ENCODE assay signal across 24 cellular contexts in the genomic region with DNA sequence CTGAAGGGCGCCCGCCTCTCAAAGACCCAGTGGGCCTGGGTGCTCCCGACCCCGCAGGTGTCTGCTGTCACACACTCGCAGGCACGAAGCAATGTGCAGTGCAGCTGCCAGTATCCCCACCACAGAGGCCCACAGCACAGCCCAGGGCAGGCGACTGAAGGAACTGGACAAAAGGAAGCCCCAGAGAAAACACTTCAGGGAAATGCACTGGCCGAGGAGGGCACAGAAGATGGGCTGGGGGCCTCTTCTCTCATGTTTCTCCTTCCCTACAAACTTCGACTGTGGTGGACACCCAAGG. TPM values are rescaled to one million over a fixed set of nuclear protein-coding genes. Genes with fewer than 3 reads are reported as not detected.
DNase-seq lines count a peak whose midpoint lies in the region; ATAC-seq, FAIRE-seq and TF ChIP-seq lines count a peak whose summit lies in the region.
"Had no signal": no experiment of that assay in that cellular context is flagged by ENCODE, and none has a peak within 500 bp of the region (broad histone marks: within the 10 kb centered on the region; RNA-seq: fewer than 3 reads in every experiment).

No MANE protein-coding gene starts in this region.

- peaks cover 8% of the 10 kb centered on the region for H3K4me1 Mint-ChIP-seq in activated naive CD4-positive, alpha-beta T cell treated with anti-CD3 and anti-CD28 coated beads for 36 hours (ENCODE audit: low read depth)
- H3K4me1 Mint-ChIP-seq in activated naive CD4-positive, alpha-beta T cell treated with anti-CD3 and anti-CD28 coated beads, Interleukin-2, amount 10 ng/mL, durations not matched to agents 7 days and 5 days, result no peaks in the 10 kb centered on the region
- H3K4me1 Mint-ChIP-seq in progenitor cell of endocrine pancreas (ENCODE audit: low read depth) (no peaks in the 10 kb centered on the region), chondrocyte (ENCODE audit: low read depth) (no peaks in the 10 kb centered on the region)
- peaks cover 2% of the 10 kb centered on the region for H3K4me1 Mint-ChIP-seq in CD8-positive, alpha-beta T cell (ENCODE audit: low read depth)
- H3K4me1 Mint-ChIP-seq: CD14-positive monocyte had no signal

- FAIRE-seq in kidney (lab: Jason Lieb, UNC), result no peak
- FAIRE-seq: A204.1, H54 had no signal

- no peak for DNase-seq in activated naive CD4-positive, alpha-beta T cell treated with anti-CD3 and anti-CD28 coated beads for 36 hours
- no peak for DNase-seq in activated naive CD4-positive, alpha-beta T cell treated with anti-CD3 and anti-CD28 coated beads, Interleukin-2, amount 10 ng/mL, durations not matched to agents 7 days and 5 days
- peak; percentile 23 for DNase-seq in GM20000 (ENCODE audit: low spot score)
- DNase-seq in kidney, result peak; percentile 56
- no peak for DNase-seq in progenitor cell of endocrine pancreas (ENCODE audit: low spot score, unreplicated experiment)
- no peak for DNase-seq in SKM-1 treated with dmso at 0.1 percent for 144 hours (lab: John Stamatoyannopoulos, UW; ENCODE audit: unreplicated experiment)
- no peak for DNase-seq in chondrocyte (ENCODE audit: low spot score)
- DNase-seq in CD8-positive, alpha-beta T cell, result no peak
- DNase-seq: AML-193; BE2C; Calu3; CD4-positive, alpha-beta T cell; COR-L47; DMS53; DMS79 treated with DMSO at 0.1 percent for 48 hours; GF-D8; GOT3; HFFc6 had no signal

- H3K4me1 ChIP-seq in kidney (ENCODE audit: control insufficient read depth in 1 of 2, insufficient read depth in 1 of 2, low read depth in 1 of 2, low read length in 2 of 2), result peaks cover 3 to 11% of the 10 kb centered on the region in 2 donors
- H3K4me1 ChIP-seq in CD8-positive, alpha-beta T cell (ENCODE audit: insufficient read depth, low read length), result peaks cover under 1% of the 10 kb centered on the region
- H3K4me1 ChIP-seq: BE2C, HAP-1 had no signal

- H3K9me3 Mint-ChIP-seq in activated naive CD4-positive, alpha-beta T cell treated with anti-CD3 and anti-CD28 coated beads for 36 hours, result no peaks in the 10 kb centered on the region
- no peaks in the 10 kb centered on the region for H3K9me3 Mint-ChIP-seq in activated naive CD4-positive, alpha-beta T cell treated with anti-CD3 and anti-CD28 coated beads, Interleukin-2, amount 10 ng/mL, durations not matched to agents 7 days and 5 days
- no peaks in the 10 kb centered on the region for H3K9me3 Mint-ChIP-seq in progenitor cell of endocrine pancreas (ENCODE audit: low read depth)
- H3K9me3 Mint-ChIP-seq in chondrocyte (ENCODE audit: low read depth), result no peaks in the 10 kb centered on the region
- H3K9me3 Mint-ChIP-seq in CD8-positive, alpha-beta T cell, result no peaks in the 10 kb centered on the region
- H3K9me3 Mint-ChIP-seq: CD4-positive, alpha-beta T cell; HFFc6 had no signal

- peaks cover 29% of the 10 kb centered on the region for H3K36me3 Mint-ChIP-seq in activated naive CD4-positive, alpha-beta T cell treated with anti-CD3 and anti-CD28 coated beads for 36 hours (ENCODE audit: low read depth)
- H3K36me3 Mint-ChIP-seq in activated naive CD4-positive, alpha-beta T cell treated with anti-CD3 and anti-CD28 coated beads, Interleukin-2, amount 10 ng/mL, durations not matched to agents 7 days and 5 days, result peaks cover 41% of the 10 kb centered on the region
- H3K36me3 Mint-ChIP-seq in progenitor cell of endocrine pancreas (ENCODE audit: insufficient read depth) (peaks cover 17% of the 10 kb centered on the region), chondrocyte (ENCODE audit: low read depth) (peaks cover 22% of the 10 kb centered on the region)
- H3K36me3 Mint-ChIP-seq in CD8-positive, alpha-beta T cell, result peaks cover 86% of the 10 kb centered on the region

- no peaks in the 10 kb centered on the region for H3K27me3 ChIP-seq in CD8-positive, alpha-beta T cell (ENCODE audit: insufficient read depth, low read length)
- H3K27me3 ChIP-seq: BE2C; BLaER1 treated with 17β-estradiol and CSF1 and Interleukin-3, amounts not matched to agents 10 nM and 100 nM had no signal

- H3K27ac Mint-ChIP-seq in activated naive CD4-positive, alpha-beta T cell treated with anti-CD3 and anti-CD28 coated beads for 36 hours, result peak overlapping the region; percentile 41
- H3K27ac Mint-ChIP-seq in activated naive CD4-positive, alpha-beta T cell treated with anti-CD3 and anti-CD28 coated beads, Interleukin-2, amount 10 ng/mL, durations not matched to agents 7 days and 5 days, result no peak overlapping the region
- H3K27ac Mint-ChIP-seq in progenitor cell of endocrine pancreas (peak overlapping the region; percentile 29), chondrocyte (ENCODE audit: unreplicated experiment) (no peak overlapping the region)
- no peak overlapping the region for H3K27ac Mint-ChIP-seq in CD8-positive, alpha-beta T cell
- H3K27ac Mint-ChIP-seq: CD4-positive, alpha-beta T cell; HFFc6 had no signal

- no peaks in the 10 kb centered on the region for H3K9me3 ChIP-seq in kidney (ENCODE audit: control insufficient read depth in 1 of 2, low read length in 2 of 2)
- no peaks in the 10 kb centered on the region for H3K9me3 ChIP-seq in CD8-positive, alpha-beta T cell (ENCODE audit: low read length)
- H3K9me3 ChIP-seq: BE2C, HAP-1 had no signal

- ATAC-seq in CD8-positive, alpha-beta T cell, result no peak

- no peak overlapping the region for H3K4me3 Mint-ChIP-seq in activated naive CD4-positive, alpha-beta T cell treated with anti-CD3 and anti-CD28 coated beads for 36 hours
- no peak overlapping the region for H3K4me3 Mint-ChIP-seq in activated naive CD4-positive, alpha-beta T cell treated with anti-CD3 and anti-CD28 coated beads, Interleukin-2, amount 10 ng/mL, durations not matched to agents 7 days and 5 days
- H3K4me3 Mint-ChIP-seq in progenitor cell of endocrine pancreas (ENCODE audit: low read depth), result no peak overlapping the region
- no peak overlapping the region for H3K4me3 Mint-ChIP-seq in chondrocyte (ENCODE audit: unreplicated experiment)
- no peak overlapping the region for H3K4me3 Mint-ChIP-seq in CD8-positive, alpha-beta T cell
- H3K4me3 Mint-ChIP-seq: CD14-positive monocyte; CD4-positive, alpha-beta T cell; HFFc6 had no signal

- H3K4me3 ChIP-seq in kidney (ENCODE audit: low read length in 2 of 2), result no peak overlapping the region
- H3K4me3 ChIP-seq in CD8-positive, alpha-beta T cell (ENCODE audit: low read depth, low read length), result no peak overlapping the region
- H3K4me3 ChIP-seq: BLaER1 treated with 17β-estradiol and CSF1 and Interleukin-3, amounts not matched to agents 10 nM and 100 nM; HAP-1 had no signal

- no peak overlapping the region for H3K27ac ChIP-seq in kidney (ENCODE audit: low read depth in 2 of 2, low read length in 2 of 2)
- H3K27ac ChIP-seq in CD8-positive, alpha-beta T cell (ENCODE audit: low read depth, low read length), result no peak overlapping the region
- H3K27ac ChIP-seq: 22Rv1; BLaER1 treated with 17β-estradiol and CSF1 and Interleukin-3, amounts not matched to agents 10 nM and 100 nM had no signal

- POLR2A ChIA-PET in CD8-positive, alpha-beta T cell (lab: Charles Lee), result interaction anchor here (1.1 to 3.5 kb wide), 2 partner anchors 10 to 36 kb away, joined by 3 to 11 read pairs; a partner anchor contains a TSS

- H3K27me3 Mint-ChIP-seq in activated naive CD4-positive, alpha-beta T cell treated with anti-CD3 and anti-CD28 coated beads for 36 hours (ENCODE audit: low read depth), result no peaks in the 10 kb centered on the region
- H3K27me3 Mint-ChIP-seq in activated naive CD4-positive, alpha-beta T cell treated with anti-CD3 and anti-CD28 coated beads, Interleukin-2, amount 10 ng/mL, durations not matched to agents 7 days and 5 days, result no peaks in the 10 kb centered on the region
- H3K27me3 Mint-ChIP-seq in progenitor cell of endocrine pancreas (no peaks in the 10 kb centered on the region), chondrocyte (ENCODE audit: low read depth) (no peaks in the 10 kb centered on the region)
- H3K27me3 Mint-ChIP-seq in CD8-positive, alpha-beta T cell (ENCODE audit: low read depth), result no peaks in the 10 kb centered on the region
- H3K27me3 Mint-ChIP-seq: CD4-positive, alpha-beta T cell had no signal

- peaks cover 32 to 58% of the 10 kb centered on the region in 2 donors for H3K36me3 ChIP-seq in kidney (ENCODE audit: control insufficient read depth in 1 of 2, insufficient read depth in 2 of 2, low read length in 2 of 2)
- peaks cover 71% of the 10 kb centered on the region for H3K36me3 ChIP-seq in CD8-positive, alpha-beta T cell (ENCODE audit: insufficient read depth, low read length)

- CTCF ChIA-PET in activated naive CD4-positive, alpha-beta T cell treated with anti-CD3 and anti-CD28 coated beads for 36 hours (lab: Charles Lee), result no interaction called here
- CTCF ChIA-PET in activated naive CD4-positive, alpha-beta T cell treated with anti-CD3 and anti-CD28 coated beads, Interleukin-2, amount 10 ng/mL, durations not matched to agents 7 days and 5 days (lab: Charles Lee), result no interaction called here
- CTCF ChIA-PET in CD8-positive, alpha-beta T cell (lab: Charles Lee), result no interaction called here

- no peak for TF ChIP-seq CTCF in GM20000 (IDR thresholded peaks at IDR 0.05; ENCODE audit: extremely low read depth, missing control alignments)
- TF ChIP-seq CTCF in kidney (IDR thresholded peaks at IDR 0.05; ENCODE audit: borderline replicate concordance, extremely low read depth, insufficient read depth), result no peak
- TF ChIP-seq CTCF in progenitor cell of endocrine pancreas (IDR thresholded peaks at IDR 0.05; ENCODE audit: unreplicated experiment), result no peak
- no peak for TF ChIP-seq CTCF in chondrocyte (IDR thresholded peaks at IDR 0.05)
- TF ChIP-seq CTCF in CD8-positive, alpha-beta T cell (IDR thresholded peaks at IDR 0.05), result no peak

- intact Hi-C loops in activated naive CD4-positive, alpha-beta T cell treated with anti-CD3 and anti-CD28 coated beads for 36 hours (cut with micrococcal nuclease), result no loop called here
- intact Hi-C loops in kidney (cut with DNase I), result no loop called here
- intact Hi-C loops in CD8-positive, alpha-beta T cell (cut with DNase I, micrococcal nuclease), result no loop called here

- H3K9ac ChIP-seq in kidney (ENCODE audit: low read length in 2 of 2), result no peak overlapping the region
- H3K9ac ChIP-seq: BLaER1 treated with 17β-estradiol and CSF1 and Interleukin-3, amounts not matched to agents 10 nM and 100 nM had no signal

RNA-seq across cellular contexts. Expression of a gene that starts 10.0 kb away (rescaled TPM):
- total RNA-seq in activated naive CD4-positive, alpha-beta T cell treated with anti-CD3 and anti-CD28 coated beads for 36 hours, result 10 to 100 TPM; 27.1 to 30.3 TPM
- total RNA-seq in kidney, result 60.2 TPM
- polyA plus RNA-seq in kidney (ENCODE audit: insufficient read depth, low read depth, low replicate concordance), result 11.5 TPM
- 44.0 and 51.9 TPM in 2 replicates for total RNA-seq in progenitor cell of endocrine pancreas
- total RNA-seq in chondrocyte, result 21.3 to 23.5 TPM (median 23.0 TPM) in 3 replicates
- 100 to 1,000 TPM in 1 of 2 experiments, 10 to 100 TPM in 1; 97.4 to 109 TPM for total RNA-seq in CD8-positive, alpha-beta T cell

RNA-seq across cellular contexts. Expression of a gene that starts 37.2 kb away (rescaled TPM):
- 100 to 1,000 TPM; 109 to 111 TPM for total RNA-seq in activated naive CD4-positive, alpha-beta T cell treated with anti-CD3 and anti-CD28 coated beads for 36 hours
- 107 TPM for total RNA-seq in kidney
- 14.3 TPM for polyA plus RNA-seq in kidney (ENCODE audit: insufficient read depth, low read depth, low replicate concordance)
- 144 and 148 TPM in 2 replicates for total RNA-seq in progenitor cell of endocrine pancreas
- 83.8 to 108 TPM (median 104 TPM) in 3 replicates for total RNA-seq in chondrocyte
- 100 to 1,000 TPM; 123 to 128 TPM for total RNA-seq in CD8-positive, alpha-beta T cell

RNA-seq across cellular contexts. Expression of a gene that starts 49.2 kb away (rescaled TPM):
- 100 to 1,000 TPM; 127 to 140 TPM for total RNA-seq in activated naive CD4-positive, alpha-beta T cell treated with anti-CD3 and anti-CD28 coated beads for 36 hours
- 122 TPM for total RNA-seq in kidney
- 44.3 TPM for polyA plus RNA-seq in kidney (ENCODE audit: insufficient read depth, low read depth, low replicate concordance)
- total RNA-seq in progenitor cell of endocrine pancreas, result 208 and 228 TPM in 2 replicates
- total RNA-seq in chondrocyte, result 69.5 to 103 TPM (median 76.0 TPM) in 3 replicates
- 100 to 1,000 TPM; 174 to 199 TPM for total RNA-seq in CD8-positive, alpha-beta T cell

Comparison
In these comparisons a context has a peak if more than half of its experiments do, and no peak if none do; other contexts are left out.
1. H3K27ac Mint-ChIP-seq: peak in activated naive CD4-positive, alpha-beta T cell treated with anti-CD3 and anti-CD28 coated beads for 36 hours (single experiment) and progenitor cell of endocrine pancreas (single experiment); none in activated naive CD4-positive, alpha-beta T cell treated with anti-CD3 and anti-CD28 coated beads, Interleukin-2, amount 10 ng/mL, durations not matched to agents 7 days and 5 days (single experiment), chondrocyte (single experiment) and CD8-positive, alpha-beta T cell (single experiment).
2. DNase-seq: peak in GM20000 (single experiment) and kidney (single experiment); none in activated naive CD4-positive, alpha-beta T cell treated with anti-CD3 and anti-CD28 coated beads for 36 hours (single experiment), activated naive CD4-positive, alpha-beta T cell treated with anti-CD3 and anti-CD28 coated beads, Interleukin-2, amount 10 ng/mL, durations not matched to agents 7 days and 5 days (single experiment), progenitor cell of endocrine pancreas (single experiment), SKM-1 treated with dmso at 0.1 percent for 144 hours (single experiment), chondrocyte (single experiment) and CD8-positive, alpha-beta T cell (0 of 7).